In genomic region chr6:32968093-32968769, GRCh38 we compare ENCODE assay signal across 1 cellular context.
TF ChIP-seq lines count a peak whose summit lies in the region.

TSS of gene BRD2 (plus strand) at chr6:32968594. CDS start at chr6:32972899, 4,305 bp downstream.

TF ChIP-seq in HepG2, 621 proteins besides CTCF, POLR2A, EP300 and RAD21 (continued from another document and continues in another):
- TF ChIP-seq, protein P1, sequence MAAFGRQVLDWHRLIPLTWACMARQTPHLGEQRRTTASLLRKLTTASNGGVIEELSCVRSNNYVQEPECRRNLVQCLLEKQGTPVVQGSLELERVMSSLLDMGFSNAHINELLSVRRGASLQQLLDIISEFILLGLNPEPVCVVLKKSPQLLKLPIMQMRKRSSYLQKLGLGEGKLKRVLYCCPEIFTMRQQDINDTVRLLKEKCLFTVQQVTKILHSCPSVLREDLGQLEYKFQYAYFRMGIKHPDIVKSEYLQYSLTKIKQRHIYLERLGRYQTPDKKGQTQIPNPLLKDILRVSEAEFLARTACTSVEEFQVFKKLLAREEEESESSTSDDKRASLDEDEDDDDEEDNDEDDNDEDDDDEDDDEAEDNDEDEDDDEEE (CRISPR knock-in tag; IDR thresholded peaks at IDR 0.05): no peak
- TF ChIP-seq ESRRA (CRISPR knock-in tag; IDR thresholded peaks at IDR 0.05; ENCODE audit: low read depth) (peak; percentile 76; the same call in 1 of the 2 replicates), ZNF878 (CRISPR knock-in tag; IDR thresholded peaks at IDR 0.05) (no peak; the same call in 1 of the 2 replicates), KAT8 (CRISPR knock-in tag; IDR thresholded peaks at IDR 0.05) (peak; percentile 79; the same call in 1 of the 2 replicates), SMC3 (IDR thresholded peaks at IDR 0.05; ENCODE audit: low read length) (no peak; the same call in 1 of the 2 replicates), HHEX (CRISPR knock-in tag; IDR thresholded peaks at IDR 0.05) (no peak; the same call in 1 of the 2 replicates), SP2 (CRISPR knock-in tag; IDR thresholded peaks at IDR 0.05) (no peak; the same call in none of the 2 replicates), KDM6A (CRISPR knock-in tag; IDR thresholded peaks at IDR 0.05; ENCODE audit: low read depth) (0 out of 2 replicates have a peak, but pooled peaks have one; percentile 12), SMARCC2 (IDR thresholded peaks at IDR 0.05) (no peak), CC2D1A (CRISPR knock-in tag; IDR thresholded peaks at IDR 0.05) (peak; percentile 98), ZNF879 (CRISPR knock-in tag; IDR thresholded peaks at IDR 0.05) (peak; percentile 99), ZNF883 (CRISPR knock-in tag; IDR thresholded peaks at IDR 0.05; ENCODE audit: not compliant biosample characterization) (peak; percentile 92), ARNTL (CRISPR knock-in tag; IDR thresholded peaks at IDR 0.05) (peak; percentile 68; the same call in 1 of the 2 replicates), ZNF768 (CRISPR knock-in tag; IDR thresholded peaks at IDR 0.05) (peak; percentile 89), ZNF451 (CRISPR knock-in tag; IDR thresholded peaks at IDR 0.05) (peak; percentile 90), XBP1 (CRISPR knock-in tag; IDR thresholded peaks at IDR 0.05) (0 out of 2 replicates have a peak, but pooled peaks have one; percentile 57), ZNF564 (CRISPR knock-in tag; IDR thresholded peaks at IDR 0.05) (0 out of 2 replicates have a peak, but pooled peaks have one; percentile 74), SPEN (CRISPR knock-in tag; IDR thresholded peaks at IDR 0.05; ENCODE audit: low read depth) (peak; percentile 95), RORA (CRISPR knock-in tag; IDR thresholded peaks at IDR 0.05) (no peak), HOXA9 (CRISPR knock-in tag; IDR thresholded peaks at IDR 0.05; ENCODE audit: borderline replicate concordance) (peak; percentile 80; the same call in 1 of the 2 replicates), FLYWCH1 (CRISPR knock-in tag; IDR thresholded peaks at IDR 0.05) (no peak), SETDB1 (CRISPR knock-in tag; IDR thresholded peaks at IDR 0.05; ENCODE audit: borderline replicate concordance) (no peak), ZBTB7A (CRISPR knock-in tag; IDR thresholded peaks at IDR 0.05) (peak; percentile 53; the same call in 1 of the 2 replicates), KLF15 (CRISPR knock-in tag; IDR thresholded peaks at IDR 0.05; ENCODE audit: borderline replicate concordance) (peak; percentile 83; the same call in 1 of the 2 replicates), ZBTB3 (CRISPR knock-in tag; IDR thresholded peaks at IDR 0.05; ENCODE audit: borderline replicate concordance, low read depth) (peak; percentile 87; the same call in 1 of the 2 replicates), PRPF4 (IDR thresholded peaks at IDR 0.05; ENCODE audit: low read depth, low read length, poor library complexity, severe bottlenecking) (peak; percentile 47), SALL1 (CRISPR knock-in tag; IDR thresholded peaks at IDR 0.05) (peak; percentile 94), ZNF619 (CRISPR knock-in tag; IDR thresholded peaks at IDR 0.05) (no peak; the same call in 1 of the 2 replicates), ZNF136 (CRISPR knock-in tag; IDR thresholded peaks at IDR 0.05; ENCODE audit: low read depth) (peak; percentile 86), HDAC2 (CRISPR knock-in tag; IDR thresholded peaks at IDR 0.05) (peak; percentile 85), ZMYM2 (CRISPR knock-in tag; IDR thresholded peaks at IDR 0.05) (peak; percentile 10; the same call in 1 of the 2 replicates), ZNF816 (CRISPR knock-in tag; IDR thresholded peaks at IDR 0.05; ENCODE audit: borderline replicate concordance) (peak; percentile 92; the same call in 1 of the 2 replicates), MEIS1 (CRISPR knock-in tag; IDR thresholded peaks at IDR 0.05; ENCODE audit: borderline replicate concordance) (peak; percentile 92; the same call in 1 of the 2 replicates), BHLHE40 (IDR thresholded peaks at IDR 0.05; ENCODE audit: low read length) (no peak; the same call in 1 of the 2 replicates), IKZF4 (CRISPR knock-in tag; IDR thresholded peaks at IDR 0.05; ENCODE audit: borderline replicate concordance, low read depth, not compliant biosample characterization) (peak; percentile 95), ZNF552 (CRISPR knock-in tag; IDR thresholded peaks at IDR 0.05; ENCODE audit: borderline replicate concordance) (peak; percentile 96), SRSF1 (optimal IDR thresholded peaks at IDR 0.05; ENCODE audit: low read depth, low read length) (no peak), NCOA1 (CRISPR knock-in tag; IDR thresholded peaks at IDR 0.05) (0 out of 2 replicates have a peak, but pooled peaks have one; percentile 90), NFIB (CRISPR knock-in tag; IDR thresholded peaks at IDR 0.05; ENCODE audit: borderline replicate concordance) (no peak), FOXK1 (CRISPR knock-in tag; IDR thresholded peaks at IDR 0.05; ENCODE audit: borderline replicate concordance, low read depth) (peak; percentile 65), ZBTB1 (CRISPR knock-in tag; IDR thresholded peaks at IDR 0.05; ENCODE audit: borderline replicate concordance) (peak; percentile 91; the same call in 1 of the 2 replicates), ZIK1 (CRISPR knock-in tag; IDR thresholded peaks at IDR 0.05; ENCODE audit: borderline replicate concordance, low read depth) (no peak; the same call in 1 of the 2 replicates), FIP1L1 (IDR thresholded peaks at IDR 0.05; ENCODE audit: borderline replicate concordance, insufficient read depth, low read depth, low read length) (0 out of 2 replicates have a peak, but pooled peaks have one; percentile 66), ZBTB8A (CRISPR knock-in tag; IDR thresholded peaks at IDR 0.05; ENCODE audit: borderline replicate concordance, low read depth) (no peak; the same call in 1 of the 2 replicates), ZNF556 (CRISPR knock-in tag; IDR thresholded peaks at IDR 0.05; ENCODE audit: borderline replicate concordance) (peak; percentile 95), TBL1XR1 (IDR thresholded peaks at IDR 0.05; ENCODE audit: borderline replicate concordance, low read length, partially characterized antibody) (no peak), SP5 (CRISPR knock-in tag; IDR thresholded peaks at IDR 0.05; ENCODE audit: borderline replicate concordance, low read depth) (peak; percentile 55), FOXC1 (CRISPR knock-in tag; IDR thresholded peaks at IDR 0.05; ENCODE audit: borderline replicate concordance) (peak; percentile 91), MAFG (CRISPR knock-in tag; IDR thresholded peaks at IDR 0.05) (no peak), RBM22 (optimal IDR thresholded peaks at IDR 0.05; ENCODE audit: low read length) (no peak), ZFP82 (CRISPR knock-in tag; IDR thresholded peaks at IDR 0.05; ENCODE audit: borderline replicate concordance) (peak; percentile 92), BRCA1 (CRISPR knock-in tag; IDR thresholded peaks at IDR 0.05) (peak; percentile 88), RCOR2 (CRISPR knock-in tag; IDR thresholded peaks at IDR 0.05) (no peak), E2F5 (CRISPR knock-in tag; conservative IDR thresholded peaks at IDR 0.05) (peak; percentile 93), MED1 (CRISPR knock-in tag; IDR thresholded peaks at IDR 0.05) (peak; percentile 84), ZNF234 (CRISPR knock-in tag; conservative IDR thresholded peaks at IDR 0.05) (0 out of 2 replicates have a peak, but pooled peaks have one; percentile 75), ZFY (CRISPR knock-in tag; IDR thresholded peaks at IDR 0.05) (peak; percentile 99), FOXJ3 (CRISPR knock-in tag; IDR thresholded peaks at IDR 0.05; ENCODE audit: borderline replicate concordance) (no peak), CEBPB (IDR thresholded peaks at IDR 0.05; ENCODE audit: borderline replicate concordance, low read depth, low read length) (no peak), ZBTB38 (CRISPR knock-in tag; IDR thresholded peaks at IDR 0.05) (peak; percentile 94), SMARCE1 (IDR thresholded peaks at IDR 0.05; ENCODE audit: borderline replicate concordance) (no peak), ZNF446 (CRISPR knock-in tag; IDR thresholded peaks at IDR 0.05) (0 out of 2 replicates have a peak, but pooled peaks have one; percentile 64), JDP2 (CRISPR knock-in tag; IDR thresholded peaks at IDR 0.05; ENCODE audit: borderline replicate concordance) (no peak), ZNF432 (CRISPR knock-in tag; IDR thresholded peaks at IDR 0.05; ENCODE audit: borderline replicate concordance) (no peak)
- TF ChIP-seq, protein P2, sequence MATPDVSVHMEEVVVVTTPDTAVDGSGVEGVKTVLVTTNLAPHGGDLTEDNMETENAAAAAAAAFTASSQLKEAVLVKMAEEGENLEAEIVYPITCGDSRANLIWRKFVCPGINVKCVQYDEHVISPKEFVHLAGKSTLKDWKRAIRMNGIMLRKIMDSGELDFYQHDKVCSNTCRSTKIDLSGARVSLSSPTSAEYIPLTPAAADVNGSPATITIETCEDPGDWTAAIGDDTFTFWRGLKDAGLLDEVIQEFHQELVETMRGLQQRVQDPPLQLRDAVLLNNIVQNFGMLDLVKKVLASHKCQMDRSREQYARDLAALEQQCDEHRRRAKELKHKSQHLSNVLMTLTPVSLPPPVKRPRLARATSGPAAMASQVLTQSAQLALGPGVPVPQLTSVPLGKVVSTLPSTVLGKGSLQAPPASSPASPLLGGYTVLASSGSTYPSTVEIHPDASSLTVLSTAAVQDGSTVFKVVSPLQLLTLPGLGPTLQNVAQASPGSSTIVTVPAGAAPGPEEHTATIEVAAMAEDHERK (CRISPR knock-in tag; IDR thresholded peaks at IDR 0.05; ENCODE audit: low read depth): no peak
- TF ChIP-seq, protein P3, sequence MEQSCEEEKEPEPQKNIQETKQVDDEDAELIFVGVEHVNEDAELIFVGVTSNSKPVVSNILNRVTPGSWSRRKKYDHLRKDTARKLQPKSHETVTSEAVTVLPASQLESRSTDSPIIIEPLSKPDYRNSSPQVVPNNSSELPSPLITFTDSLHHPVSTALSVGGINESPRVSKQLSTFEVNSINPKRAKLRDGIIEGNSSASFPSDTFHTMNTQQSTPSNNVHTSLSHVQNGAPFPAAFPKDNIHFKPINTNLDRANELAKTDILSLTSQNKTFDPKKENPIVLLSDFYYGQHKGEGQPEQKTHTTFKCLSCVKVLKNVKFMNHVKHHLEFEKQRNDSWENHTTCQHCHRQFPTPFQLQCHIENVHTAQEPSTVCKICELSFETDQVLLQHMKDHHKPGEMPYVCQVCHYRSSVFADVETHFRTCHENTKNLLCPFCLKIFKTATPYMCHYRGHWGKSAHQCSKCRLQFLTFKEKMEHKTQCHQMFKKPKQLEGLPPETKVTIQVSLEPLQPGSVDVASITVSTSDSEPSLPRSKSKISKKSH (CRISPR knock-in tag; IDR thresholded peaks at IDR 0.05; ENCODE audit: borderline replicate concordance): peak; percentile 99
- TF ChIP-seq, protein P4, sequence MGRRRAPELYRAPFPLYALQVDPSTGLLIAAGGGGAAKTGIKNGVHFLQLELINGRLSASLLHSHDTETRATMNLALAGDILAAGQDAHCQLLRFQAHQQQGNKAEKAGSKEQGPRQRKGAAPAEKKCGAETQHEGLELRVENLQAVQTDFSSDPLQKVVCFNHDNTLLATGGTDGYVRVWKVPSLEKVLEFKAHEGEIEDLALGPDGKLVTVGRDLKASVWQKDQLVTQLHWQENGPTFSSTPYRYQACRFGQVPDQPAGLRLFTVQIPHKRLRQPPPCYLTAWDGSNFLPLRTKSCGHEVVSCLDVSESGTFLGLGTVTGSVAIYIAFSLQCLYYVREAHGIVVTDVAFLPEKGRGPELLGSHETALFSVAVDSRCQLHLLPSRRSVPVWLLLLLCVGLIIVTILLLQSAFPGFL (CRISPR knock-in tag; IDR thresholded peaks at IDR 0.05): 0 out of 2 replicates have a peak, but pooled peaks have one; percentile 16
- TF ChIP-seq, protein P5, sequence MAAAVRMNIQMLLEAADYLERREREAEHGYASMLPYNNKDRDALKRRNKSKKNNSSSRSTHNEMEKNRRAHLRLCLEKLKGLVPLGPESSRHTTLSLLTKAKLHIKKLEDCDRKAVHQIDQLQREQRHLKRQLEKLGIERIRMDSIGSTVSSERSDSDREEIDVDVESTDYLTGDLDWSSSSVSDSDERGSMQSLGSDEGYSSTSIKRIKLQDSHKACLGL (CRISPR knock-in tag; IDR thresholded peaks at IDR 0.05): peak; percentile 89
- TF ChIP-seq, protein P6, sequence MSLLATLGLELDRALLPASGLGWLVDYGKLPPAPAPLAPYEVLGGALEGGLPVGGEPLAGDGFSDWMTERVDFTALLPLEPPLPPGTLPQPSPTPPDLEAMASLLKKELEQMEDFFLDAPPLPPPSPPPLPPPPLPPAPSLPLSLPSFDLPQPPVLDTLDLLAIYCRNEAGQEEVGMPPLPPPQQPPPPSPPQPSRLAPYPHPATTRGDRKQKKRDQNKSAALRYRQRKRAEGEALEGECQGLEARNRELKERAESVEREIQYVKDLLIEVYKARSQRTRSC (CRISPR knock-in tag; IDR thresholded peaks at IDR 0.05; ENCODE audit: low read depth): peak; percentile 77; the same call in 1 of the 2 replicates
- TF ChIP-seq, protein P7, sequence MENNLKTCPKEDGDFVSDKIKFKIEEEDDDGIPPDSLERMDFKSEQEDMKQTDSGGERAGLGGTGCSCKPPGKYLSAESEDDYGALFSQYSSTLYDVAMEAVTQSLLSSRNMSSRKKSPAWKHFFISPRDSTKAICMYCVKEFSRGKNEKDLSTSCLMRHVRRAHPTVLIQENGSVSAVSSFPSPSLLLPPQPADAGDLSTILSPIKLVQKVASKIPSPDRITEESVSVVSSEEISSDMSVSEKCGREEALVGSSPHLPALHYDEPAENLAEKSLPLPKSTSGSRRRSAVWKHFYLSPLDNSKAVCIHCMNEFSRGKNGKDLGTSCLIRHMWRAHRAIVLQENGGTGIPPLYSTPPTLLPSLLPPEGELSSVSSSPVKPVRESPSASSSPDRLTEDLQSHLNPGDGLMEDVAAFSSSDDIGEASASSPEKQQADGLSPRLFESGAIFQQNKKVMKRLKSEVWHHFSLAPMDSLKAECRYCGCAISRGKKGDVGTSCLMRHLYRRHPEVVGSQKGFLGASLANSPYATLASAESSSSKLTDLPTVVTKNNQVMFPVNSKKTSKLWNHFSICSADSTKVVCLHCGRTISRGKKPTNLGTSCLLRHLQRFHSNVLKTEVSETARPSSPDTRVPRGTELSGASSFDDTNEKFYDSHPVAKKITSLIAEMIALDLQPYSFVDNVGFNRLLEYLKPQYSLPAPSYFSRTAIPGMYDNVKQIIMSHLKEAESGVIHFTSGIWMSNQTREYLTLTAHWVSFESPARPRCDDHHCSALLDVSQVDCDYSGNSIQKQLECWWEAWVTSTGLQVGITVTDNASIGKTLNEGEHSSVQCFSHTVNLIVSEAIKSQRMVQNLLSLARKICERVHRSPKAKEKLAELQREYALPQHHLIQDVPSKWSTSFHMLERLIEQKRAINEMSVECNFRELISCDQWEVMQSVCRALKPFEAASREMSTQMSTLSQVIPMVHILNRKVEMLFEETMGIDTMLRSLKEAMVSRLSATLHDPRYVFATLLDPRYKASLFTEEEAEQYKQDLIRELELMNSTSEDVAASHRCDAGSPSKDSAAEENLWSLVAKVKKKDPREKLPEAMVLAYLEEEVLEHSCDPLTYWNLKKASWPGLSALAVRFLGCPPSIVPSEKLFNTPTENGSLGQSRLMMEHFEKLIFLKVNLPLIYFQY (CRISPR knock-in tag; IDR thresholded peaks at IDR 0.05; ENCODE audit: borderline replicate concordance): peak; percentile 85
